In genomic region chr6:18432180-18432579, GRCh38 we compare ENCODE assay signal across 15 cellular contexts. TPM values are rescaled to one million over a fixed set of nuclear protein-coding genes. Genes with fewer than 3 reads are reported as not detected.
DNase-seq lines count a peak whose midpoint lies in the region; ATAC-seq and TF ChIP-seq lines count a peak whose summit lies in the region.
"Had no signal": no experiment of that assay in that cellular context is flagged by ENCODE, and none has a peak within 500 bp of the region (broad histone marks: within the 10 kb centered on the region; RNA-seq: fewer than 3 reads in every experiment).

No MANE protein-coding gene starts in this region.

- ATAC-seq in SK-N-SH treated with all-trans-retinoic acid at 6 μM for 48 hours = no peak; the same call in 2 of the 3 replicates
- ATAC-seq in GM21619 (IDR thresholded peaks at IDR 0.05; ENCODE audit: unreplicated experiment) = no peak

- BruUV-seq in mammary epithelial cell (replicated peaks; lab: Mats Ljungman, UMichigan) = no TSS peak

- H4K20me1 ChIP-seq in SK-N-SH (ENCODE audit: insufficient read depth) = no peaks in the 10 kb centered on the region
- no peaks in the 10 kb centered on the region for H4K20me1 ChIP-seq in mammary epithelial cell (ENCODE audit: insufficient read depth, low read length)

- peak overlapping the region; percentile 64 for H3K27ac Mint-ChIP-seq in stimulated activated naive CD8-positive, alpha-beta T cell treated with anti-CD3 and anti-CD28 coated beads, Interleukin-15, Interleukin-2, amounts not matched to agents 100 ng/mL and 50 ng/mL, for 24 hours
- H3K27ac Mint-ChIP-seq: progenitor cell of endocrine pancreas had no signal

- H3K4me2 ChIP-seq in SK-N-SH = no peak overlapping the region
- H3K4me2 ChIP-seq in mammary epithelial cell (ENCODE audit: insufficient read depth, low read depth, low read length) = peak overlapping the region; percentile 10

- H3K79me2 ChIP-seq in SK-N-SH (ENCODE audit: insufficient read depth) = no peaks in the 10 kb centered on the region
- peaks cover 50% of the 10 kb centered on the region for H3K79me2 ChIP-seq in mammary epithelial cell (ENCODE audit: insufficient read depth, low read length)

- H3F3A ChIP-seq in SK-N-SH (replicated peaks; ENCODE audit: insufficient read depth) = no peaks in the 10 kb centered on the region

- in situ Hi-C loops in mammary epithelial cell (cut with MboI; ENCODE audit: low sequenced_read_pairs in 2 of 2) = no loop called here

- H3K9me2 ChIP-seq in SK-N-SH = no peaks in the 10 kb centered on the region

- peaks cover 16% of the 10 kb centered on the region for H3K4me1 Mint-ChIP-seq in stimulated activated naive CD8-positive, alpha-beta T cell treated with anti-CD3 and anti-CD28 coated beads, Interleukin-15, Interleukin-2, amounts not matched to agents 100 ng/mL and 50 ng/mL, for 24 hours (ENCODE audit: low read depth)

- no peak for TF ChIP-seq EP300 in SK-N-SH (IDR thresholded peaks at IDR 0.05; ENCODE audit: borderline replicate concordance in 1 of 2, low read depth in 1 of 2, low read length in 1 of 2)

- TF ChIP-seq RAD21 in SK-N-SH (IDR thresholded peaks at IDR 0.05; ENCODE audit: low read length) = no peak

- no peak overlapping the region for H3K4me3 ChIP-seq in SK-N-SH (ENCODE audit: low read depth in 2 of 2, low read length in 1 of 2)
- H3K4me3 ChIP-seq in mammary epithelial cell (replicated peaks in 1 of 3; ENCODE audit: insufficient read depth in 1 of 3, low read depth in 2 of 3, low read length in 3 of 3) = no peak overlapping the region
- no peak overlapping the region for H3K4me3 ChIP-seq in colonic mucosa
- H3K4me3 ChIP-seq: cardiac muscle cell had no signal

- intact Hi-C loops in mammary epithelial cell (cut with micrococcal nuclease) (loop anchor here (5.0 kb wide), 1 partner anchor 80 kb away; no protein-coding TSS in a partner anchor), colonic mucosa (cut with DNase I) (no loop called here)

- WGBS in SK-N-SH (ENCODE audit: low lambda C conversion rate) = 56% methylated on average over 3 of the region's 3 CpGs
- WGBS in mammary epithelial cell (ENCODE audit: low coverage, missing lambda C conversion rate) = 69% methylated on average over 3 of the region's 3 CpGs

- DNase-seq in SK-N-SH (no peak), mammary epithelial cell (peak; percentile 93), kidney tubule cell (ENCODE audit: low spot score) (peak; percentile 89), colonic mucosa (no peak)
- DNase-seq in stimulated activated CD4-positive, alpha-beta T cell treated with anti-CD3 and anti-CD28 coated beads, Interleukin-15, amount 100 ng/mL, for 24 hours = no peak
- DNase-seq: activated T-cell treated with anti-CD3 and anti-CD28 coated beads, Interleukin-2, amount 50 U/mL, for 1 hour; MV-4-11; NCI-H510A; SHP77 had no signal

- H3K9ac ChIP-seq in SK-N-SH (no peak overlapping the region), mammary epithelial cell (ENCODE audit: insufficient read depth, low read length) (no peak overlapping the region), colonic mucosa (ENCODE audit: low read depth in 2 of 2, low read length in 2 of 2) (no peak overlapping the region)

- TF ChIP-seq CTCF in SK-N-SH (IDR thresholded peaks at IDR 0.05) (no peak), mammary epithelial cell (conservative IDR thresholded peaks at IDR 0.05 in 1 of 2, IDR thresholded peaks at IDR 0.05 in 1 of 2; ENCODE audit: extremely low read depth in 1 of 2, insufficient read depth in 1 of 2, low read depth in 1 of 2, low read length in 2 of 2) (no peak), colonic mucosa (IDR thresholded peaks at IDR 0.05) (no peak)

- POLR2A ChIA-PET in SK-N-SH (lab: Yijun Ruan, JAX) = no interaction called here

- H3K27ac ChIP-seq in SK-N-SH (ENCODE audit: low read depth in 2 of 2, low read length in 1 of 2) (peak overlapping the region in 1 of 2 experiments; percentile 14; a peak in 2 of 4 replicates), mammary epithelial cell (ENCODE audit: insufficient read depth, low read depth, low read length) (peak overlapping the region; percentile 76), colonic mucosa (no peak overlapping the region)
- H3K27ac ChIP-seq: cardiac muscle cell, WERI-Rb-1 had no signal

- dilution Hi-C loops in mammary epithelial cell (cut with HindIII; ENCODE audit: low sequenced_read_pairs) = no loop called here

- H3K9me3 Mint-ChIP-seq in stimulated activated naive CD8-positive, alpha-beta T cell treated with anti-CD3 and anti-CD28 coated beads, Interleukin-15, Interleukin-2, amounts not matched to agents 100 ng/mL and 50 ng/mL, for 24 hours = no peaks in the 10 kb centered on the region

- peak overlapping the region; percentile 42; the same call in 1 of the 2 replicates for H2AFZ ChIP-seq in SK-N-SH (ENCODE audit: low read depth)
- H2AFZ ChIP-seq in mammary epithelial cell (ENCODE audit: low read depth, low read length) = no peak overlapping the region

- CTCF ChIA-PET in SK-N-SH (lab: Yijun Ruan, JAX) (no interaction called here), mammary epithelial cell (lab: Charles Lee; ENCODE audit: low non-redundant PET) (interaction anchor here (0.5 kb wide), 1 partner anchor 39 kb away, joined by 12 read pairs; no protein-coding TSS in a partner anchor)

- no peaks in the 10 kb centered on the region for H3K27me3 Mint-ChIP-seq in stimulated activated naive CD8-positive, alpha-beta T cell treated with anti-CD3 and anti-CD28 coated beads, Interleukin-15, Interleukin-2, amounts not matched to agents 100 ng/mL and 50 ng/mL, for 24 hours
- H3K27me3 Mint-ChIP-seq: progenitor cell of endocrine pancreas had no signal

- H3K4me3 Mint-ChIP-seq in stimulated activated naive CD8-positive, alpha-beta T cell treated with anti-CD3 and anti-CD28 coated beads, Interleukin-15, Interleukin-2, amounts not matched to agents 100 ng/mL and 50 ng/mL, for 24 hours = no peak overlapping the region

- H3K4me1 ChIP-seq in SK-N-SH (ENCODE audit: control insufficient read depth in 1 of 2, insufficient read depth in 2 of 2, low read depth in 1 of 2, low read length in 1 of 2) (peaks cover 0 to 13% of the 10 kb centered on the region in 2 experiments; a peak in 2 of 4 replicates), mammary epithelial cell (ENCODE audit: insufficient read depth, low read length) (peaks cover 47% of the 10 kb centered on the region), colonic mucosa (no peaks in the 10 kb centered on the region)

- peaks cover 26% of the 10 kb centered on the region for H3K36me3 Mint-ChIP-seq in stimulated activated naive CD8-positive, alpha-beta T cell treated with anti-CD3 and anti-CD28 coated beads, Interleukin-15, Interleukin-2, amounts not matched to agents 100 ng/mL and 50 ng/mL, for 24 hours (ENCODE audit: low read depth)

- H3K9me3 ChIP-seq in SK-N-SH (no peaks in the 10 kb centered on the region), mammary epithelial cell (replicated peaks; ENCODE audit: insufficient read depth, low read length) (no peaks in the 10 kb centered on the region), colonic mucosa (no peaks in the 10 kb centered on the region)

- H3K27me3 ChIP-seq in SK-N-SH (ENCODE audit: insufficient read depth) = no peaks in the 10 kb centered on the region
- no peaks in the 10 kb centered on the region for H3K27me3 ChIP-seq in mammary epithelial cell (ENCODE audit: insufficient read depth, low read length)
- H3K27me3 ChIP-seq in colonic mucosa = no peaks in the 10 kb centered on the region
- H3K27me3 ChIP-seq: cardiac muscle cell had no signal

- H3K36me3 ChIP-seq in SK-N-SH (replicated peaks in 1 of 2; ENCODE audit: control insufficient read depth in 1 of 2, insufficient read depth in 2 of 2, low read length in 1 of 2) (no peaks in the 10 kb centered on the region), mammary epithelial cell (ENCODE audit: insufficient read depth, low read length) (no peaks in the 10 kb centered on the region), colonic mucosa (no peaks in the 10 kb centered on the region)
- H3K36me3 ChIP-seq: cardiac muscle cell, WERI-Rb-1 had no signal

TF ChIP-seq in SK-N-SH, 30 proteins besides CTCF, POLR2A, EP300 and RAD21 (continues in another document):
- TF ChIP-seq PBX3 (IDR thresholded peaks at IDR 0.05) (no peak), MEF2A (IDR thresholded peaks at IDR 0.05; ENCODE audit: borderline replicate concordance, low read depth) (no peak), TAF1 (IDR thresholded peaks at IDR 0.05; ENCODE audit: borderline replicate concordance, low read depth, low read length) (no peak), SMC3 (IDR thresholded peaks at IDR 0.05; ENCODE audit: low read depth, low read length) (no peak)

TF ChIP-seq in SK-N-SH treated with all-trans-retinoic acid at 6 μM for 48 hours, 23 proteins besides CTCF, POLR2A, EP300 and RAD21:
- TF ChIP-seq OSR1 (CRISPR knock-in tag; IDR thresholded peaks at IDR 0.05) = no peak
- TF ChIP-seq ZFP3 (CRISPR knock-in tag; IDR thresholded peaks at IDR 0.05) = no peak
TF ChIP-seq in SK-N-SH treated with all-trans-retinoic acid at 6 μM for 48 hours: peak in this region for 0.

RNA-seq across cellular contexts. Expression of gene RNF144B, which starts 45.0 kb away (rescaled TPM):
- polyA plus RNA-seq in SK-N-SH (2012; rRNA removed) (1.2 and 1.8 TPM in 2 replicates), mammary epithelial cell (8.4 TPM)
- polyA plus RNA-seq in SK-N-SH (2012; cell fraction: cytosol; rRNA removed) = 1.6 and 2.0 TPM in 2 replicates
- 2.0 and 3.7 TPM in 2 replicates for polyA plus RNA-seq in SK-N-SH (2012; cell fraction: nucleus; rRNA removed)
- total RNA-seq in mammary epithelial cell (10 to 100 TPM; 45.7 to 74.7 TPM), colonic mucosa (1 to 10 TPM; 4.2 to 4.4 TPM)
- polyA minus RNA-seq in mammary epithelial cell = 13.9 TPM

Comparison
In these comparisons a context has a peak if more than half of its experiments do, and no peak if none do; other contexts are left out.
1. DNase-seq: peak in mammary epithelial cell (single experiment) and kidney tubule cell (single experiment); none in SK-N-SH (single experiment), stimulated activated CD4-positive, alpha-beta T cell treated with anti-CD3 and anti-CD28 coated beads, Interleukin-15, amount 100 ng/mL, for 24 hours (single experiment) and colonic mucosa (single experiment).
2. RNA of gene RNF144B, which starts 45.0 kb away (total RNA-seq): 45.7 to 74.7 TPM in mammary epithelial cell; 4.2 to 4.4 TPM in colonic mucosa; every median in the first group is over 4 times any median in the second.